8 cellular contexts compared by ENCODE assay signal in the genomic region with DNA sequence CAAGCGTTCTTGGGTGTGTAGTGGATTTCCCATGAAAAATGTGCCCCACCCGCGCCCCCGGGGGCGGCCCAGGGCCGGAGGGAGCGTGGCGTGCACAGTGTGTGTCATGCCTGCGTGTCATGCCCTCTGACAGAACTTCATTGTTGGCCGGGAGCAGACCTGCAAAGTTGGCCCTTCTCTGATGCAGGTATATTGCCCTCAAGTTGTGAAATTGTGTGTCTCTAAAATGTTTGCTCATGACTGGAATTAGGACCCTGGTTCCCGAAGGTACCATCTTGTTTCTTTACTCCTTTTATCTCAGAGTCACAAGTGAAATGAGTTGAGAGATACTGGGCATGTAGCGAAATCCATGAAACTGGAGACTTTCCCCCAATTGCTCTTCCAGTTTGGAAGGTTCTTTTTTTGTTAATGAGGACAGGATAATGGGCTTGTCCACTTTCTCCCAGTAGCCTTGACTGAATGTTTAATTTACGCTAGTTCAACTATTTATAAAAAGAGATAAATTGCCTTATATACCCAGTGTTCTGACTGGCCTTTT. TPM values are rescaled to one million over a fixed set of nuclear protein-coding genes. Genes with fewer than 3 reads are reported as not detected.
DNase-seq lines count a peak whose midpoint lies in the region; ATAC-seq and TF ChIP-seq lines count a peak whose summit lies in the region.

No MANE protein-coding gene starts in this region.

- ATAC-seq in GM19397 (IDR thresholded peaks at IDR 0.05; ENCODE audit: unreplicated experiment), result peak; percentile 13
- ATAC-seq in memory B cell (ENCODE audit: low read depth), result no peak
- no peak for ATAC-seq in GM19351 (IDR thresholded peaks at IDR 0.05; ENCODE audit: unreplicated experiment)

- no peaks in the 10 kb centered on the region for H3K9me3 Mint-ChIP-seq in memory B cell

- DNase-seq in activated CD4-positive, CD25-positive, alpha-beta regulatory T cell treated with anti-CD3 and anti-CD28 coated beads, Interleukin-2, amount 50 U/mL, for 72 hours, result peak; percentile 57
- DNase-seq in dorsolateral prefrontal cortex (peak in 5 of 10 donors; percentile 15 to 53 (median 35)), memory B cell (ENCODE audit: low spot score in 2 of 2) (no peak), 8988T (no peak)
- peak; percentile 31 for DNase-seq in stimulated activated CD8-positive, alpha-beta memory T cell treated with anti-CD3 and anti-CD28 coated beads, Interleukin-4, amount 100 ng/mL, for 24 hours (ENCODE audit: low read depth)

- peak overlapping the region; percentile 91 for H3K4me3 ChIP-seq in HUES6 (ENCODE audit: low read depth, low read length)
- peak overlapping the region; percentile 42 to 99 (median 85) for H3K4me3 ChIP-seq in dorsolateral prefrontal cortex

- H3K4me3 Mint-ChIP-seq in memory B cell, result peak overlapping the region; percentile 95

- no peaks in the 10 kb centered on the region for H3K36me3 Mint-ChIP-seq in memory B cell

- no peaks in the 10 kb centered on the region for H3K27me3 Mint-ChIP-seq in memory B cell

- H3K27me3 ChIP-seq in HUES6 (ENCODE audit: control insufficient read depth, insufficient read depth, low read length) (no peaks in the 10 kb centered on the region), dorsolateral prefrontal cortex (no peaks in the 10 kb centered on the region)

- H3K9ac ChIP-seq in HUES6 (ENCODE audit: low read length), result peak overlapping the region; percentile 92

- TF ChIP-seq CTCF in dorsolateral prefrontal cortex (IDR thresholded peaks at IDR 0.05 in 54 of 56, conservative IDR thresholded peaks at IDR 0.05 in 2 of 56; ENCODE audit: low read depth in 1 of 56, partially characterized antibody in 56 of 56), result no peak

- peaks cover 24% of the 10 kb centered on the region for H3K4me1 ChIP-seq in HUES6 (ENCODE audit: control insufficient read depth, insufficient read depth, low read length)

- H3K36me3 ChIP-seq in HUES6 (ENCODE audit: control insufficient read depth, insufficient read depth, low read length), result no peaks in the 10 kb centered on the region

- peak overlapping the region; percentile 96 for H3K27ac Mint-ChIP-seq in memory B cell

- H3K9me3 ChIP-seq in HUES6 (ENCODE audit: control insufficient read depth, insufficient read depth, low read depth, low read length), result no peaks in the 10 kb centered on the region

- intact Hi-C loops in dorsolateral prefrontal cortex (cut with DNase I), result loop anchor here (2.0 kb wide), 1 partner anchor 26 kb away; the partner anchor contains the start of genes ADK (in 2 of the 2) and AP3M1 (in 2 of the 2)

- peaks cover 31% of the 10 kb centered on the region for H3K4me1 Mint-ChIP-seq in memory B cell

- H3K27ac ChIP-seq in HUES6 (ENCODE audit: low read depth, low read length) (peak overlapping the region; percentile 80), dorsolateral prefrontal cortex (peak overlapping the region in 58 of 59 donors; percentile 53 to 96 (median 89))

RNA-seq across cellular contexts. Expression of gene ADK, which starts 26.2 kb away (rescaled TPM):
- 10 to 100 TPM; 26.7 to 48.2 (median 34.8) TPM for total RNA-seq in dorsolateral prefrontal cortex

RNA-seq across cellular contexts. Expression of gene AP3M1, which starts 26.6 kb away (rescaled TPM):
- 10 to 100 TPM; 19.6 to 34.9 (median 26.7) TPM for total RNA-seq in dorsolateral prefrontal cortex

Comparison
In these comparisons a context has a peak if more than half of its experiments do, and no peak if none do; other contexts are left out.
1. DNase-seq: peak in activated CD4-positive, CD25-positive, alpha-beta regulatory T cell treated with anti-CD3 and anti-CD28 coated beads, Interleukin-2, amount 50 U/mL, for 72 hours (single experiment) and stimulated activated CD8-positive, alpha-beta memory T cell treated with anti-CD3 and anti-CD28 coated beads, Interleukin-4, amount 100 ng/mL, for 24 hours (single experiment); none in memory B cell (0 of 2) and 8988T (single experiment).